ENCODE assay signal across 19 cellular contexts in genomic region chr7:131212114-131212513, GRCh38.
DNase-seq lines count a peak whose midpoint lies in the region; ATAC-seq, FAIRE-seq and TF ChIP-seq lines count a peak whose summit lies in the region.
"Had no signal": no experiment of that assay in that cellular context is flagged by ENCODE, and none has a peak within 500 bp of the region (broad histone marks: within the 10 kb centered on the region; RNA-seq: fewer than 3 reads in every experiment).

No MANE protein-coding gene starts in this region.

- no peak for TF ChIP-seq CTCF in bronchial epithelial cell (IDR thresholded peaks at IDR 0.05; ENCODE audit: insufficient read depth, low read length, severe bottlenecking)
- no peak for TF ChIP-seq CTCF in left lung (IDR thresholded peaks at IDR 0.05)
- TF ChIP-seq CTCF in tibial nerve (IDR thresholded peaks at IDR 0.05) = no peak

- FAIRE-seq in bronchial epithelial cell (lab: Jason Lieb, UNC) = no peak

- H3K9me3 ChIP-seq in left lung (no peaks in the 10 kb centered on the region), tibial nerve (no peaks in the 10 kb centered on the region)
- H3K9me3 ChIP-seq: colonic mucosa, esophagus squamous epithelium, vagina had no signal

- H3K27me3 ChIP-seq in bronchial epithelial cell (ENCODE audit: control insufficient read depth, insufficient read depth, low read length) (no peaks in the 10 kb centered on the region), left lung (no peaks in the 10 kb centered on the region), tibial nerve (no peaks in the 10 kb centered on the region)
- H3K27me3 ChIP-seq: colonic mucosa, esophagus squamous epithelium, vagina had no signal

- TF ChIP-seq EP300 in tibial nerve (IDR thresholded peaks at IDR 0.05) = no peak

- ATAC-seq in left lung (peak; percentile 33), GM19395 (IDR thresholded peaks at IDR 0.05; ENCODE audit: unreplicated experiment) (no peak), Right ventricle myocardium inferior (no peak)

- H3K27ac ChIP-seq in left lung (no peak overlapping the region), tibial nerve (peak overlapping the region in 1 of 4 donors; percentile 52)
- H3K27ac ChIP-seq: colonic mucosa, esophagus squamous epithelium, GM23248, vagina had no signal

- H3K36me3 ChIP-seq in bronchial epithelial cell (ENCODE audit: control insufficient read depth, insufficient read depth, low read length) (no peaks in the 10 kb centered on the region), left lung (no peaks in the 10 kb centered on the region), tibial nerve (no peaks in the 10 kb centered on the region)
- H3K36me3 ChIP-seq: colonic mucosa, esophagus squamous epithelium, vagina had no signal

- no peaks in the 10 kb centered on the region for H3K4me1 ChIP-seq in left lung
- peaks cover 0 to 10% (median 0%) of the 10 kb centered on the region in 4 donors for H3K4me1 ChIP-seq in tibial nerve
- H3K4me1 ChIP-seq: colonic mucosa, esophagus squamous epithelium, vagina had no signal

- no peak for TF ChIP-seq POLR2A in tibial nerve (IDR thresholded peaks at IDR 0.05)

- H3K4me3 ChIP-seq in bronchial epithelial cell (ENCODE audit: low read depth, low read length) (no peak overlapping the region), left lung (no peak overlapping the region), tibial nerve (no peak overlapping the region)
- H3K4me3 ChIP-seq: colonic mucosa, esophagus squamous epithelium, GM23248, vagina had no signal

- DNase-seq in A172 (ENCODE audit: low spot score) (peak; percentile 21), HuH-7 (ENCODE audit: low spot score) (peak; percentile 65), bronchial epithelial cell (ENCODE audit: low read depth) (peak; percentile 30), left lung (no peak), tibial nerve (ENCODE audit: low spot score in 2 of 2) (no peak), Right ventricle myocardium inferior (ENCODE audit: missing footprints) (no peak)
- DNase-seq in effector CD8-positive, alpha-beta T cell (lab: John Stamatoyannopoulos, UW) = no peak
- DNase-seq: activated CD4-positive, alpha-beta T cell treated with anti-CD3 and anti-CD28 coated beads for 1 hour; activated CD8-positive, alpha-beta memory T cell treated with anti-CD3 and anti-CD28 coated beads, Interleukin-2, amount 50 U/mL, for 4 hours; activated naive CD4-positive, alpha-beta T cell treated with anti-CD3 and anti-CD28 coated beads, Interleukin-2, amount 50 U/mL, for 16 hours; colonic mucosa; esophagus squamous epithelium; GM23248; Karpas-422; NCI-H1436 treated with DMSO at 0.1 percent for 48 hours; stimulated activated naive CD4-positive, alpha-beta T cell; T-helper 1 cell had no signal

- intact Hi-C loops in left lung (cut with DNase I) = no loop called here
- intact Hi-C loops in Right ventricle myocardium inferior (cut with DNase I) = no loop called here

Comparison
In these comparisons a context has a peak if more than half of its experiments do, and no peak if none do; other contexts are left out.
1. DNase-seq: peak in A172 (single experiment), HuH-7 (single experiment) and bronchial epithelial cell (single experiment); none in left lung (0 of 2), tibial nerve (0 of 2), effector CD8-positive, alpha-beta T cell (single experiment) and Right ventricle myocardium inferior (single experiment).